8 cellular contexts compared by ENCODE assay signal in the genomic region with DNA sequence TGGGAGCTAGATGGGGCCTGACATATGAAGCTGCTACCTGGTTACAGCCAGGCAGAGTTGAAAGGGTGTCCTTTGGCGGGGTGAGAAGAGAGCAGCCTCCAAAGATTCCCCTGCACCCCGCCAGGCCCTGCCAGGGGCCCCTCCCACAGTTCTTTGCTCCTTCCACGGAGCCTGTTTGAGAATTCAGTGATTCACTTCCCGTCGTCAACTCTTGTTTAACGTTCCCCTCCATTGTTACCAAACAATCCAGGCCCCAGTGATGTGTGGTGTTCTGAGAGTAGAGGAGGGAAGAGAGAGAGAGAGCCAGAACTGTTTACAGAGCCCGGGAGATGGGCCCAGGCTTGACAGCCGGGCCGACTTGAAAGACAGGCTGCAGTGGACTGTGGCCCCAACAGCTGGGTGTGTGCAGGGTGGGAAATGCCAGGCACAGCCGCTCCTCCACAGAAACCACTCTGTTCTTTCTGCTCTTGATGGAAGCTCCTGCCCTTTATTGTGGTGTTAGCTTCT.
DNase-seq lines count a peak whose midpoint lies in the region; ATAC-seq and TF ChIP-seq lines count a peak whose summit lies in the region.

No MANE protein-coding gene starts in this region.

- peak; percentile 80 for DNase-seq in AG20443 (ENCODE audit: low spot score)
- peak; percentile 97 for DNase-seq in NCI-H226
- DNase-seq in ascending aorta (ENCODE audit: low spot score in 2 of 2) = no peak
- DNase-seq in kidney glomerular epithelial cell (lab: John Stamatoyannopoulos, UW) = peak; percentile 71
- peak; percentile 48 for DNase-seq in stimulated activated CD4-positive, alpha-beta T cell treated with anti-CD3 and anti-CD28 coated beads, Interleukin-2, amount 100 ng/mL, for 24 hours
- no peak for DNase-seq in NCI-H524 treated with DMSO at 0.1 percent for 48 hours (lab: John Stamatoyannopoulos, UW)

- H3K36me3 ChIP-seq in ascending aorta = no peaks in the 10 kb centered on the region

- H3K4me1 ChIP-seq in ascending aorta = peaks cover 21 to 67% of the 10 kb centered on the region in 2 donors

- H3K4me3 ChIP-seq in ascending aorta = no peak overlapping the region

- intact Hi-C loops in ascending aorta (cut with DNase I) = loop anchor here (5.0 kb wide), 1 partner anchor 80 kb away; a partner anchor contains a TSS

- H3K27ac ChIP-seq in ascending aorta = peak overlapping the region; percentile 58 to 65

- H3K9me3 ChIP-seq in ascending aorta = no peaks in the 10 kb centered on the region

- ATAC-seq in HG03159 (IDR thresholded peaks at IDR 0.05; ENCODE audit: unreplicated experiment) = no peak
- no peak for ATAC-seq in HG02840 (IDR thresholded peaks at IDR 0.05; ENCODE audit: low FRiP score, unreplicated experiment)

- no peak for TF ChIP-seq CTCF in ascending aorta (IDR thresholded peaks at IDR 0.05)

- no peaks in the 10 kb centered on the region for H3K27me3 ChIP-seq in ascending aorta

Comparison
In these comparisons a context has a peak if more than half of its experiments do, and no peak if none do; other contexts are left out.
1. DNase-seq: peak in AG20443 (single experiment), NCI-H226 (single experiment), kidney glomerular epithelial cell (single experiment) and stimulated activated CD4-positive, alpha-beta T cell treated with anti-CD3 and anti-CD28 coated beads, Interleukin-2, amount 100 ng/mL, for 24 hours (2 of 2); none in ascending aorta (0 of 2) and NCI-H524 treated with DMSO at 0.1 percent for 48 hours (single experiment).